Comparison of ENCODE assay signal across 1 cellular context in genomic region chr19:38596057-38596981, GRCh38.
A peak's percentile ranks its signal among the peaks of the same experiment; 100 is the strongest.
TF ChIP-seq lines count a peak whose summit lies in the region.

No MANE protein-coding gene starts in this region.

TF ChIP-seq in HepG2, 621 proteins besides CTCF, POLR2A, EP300 and RAD21 (continued from another document):
- peak; percentile 65 for TF ChIP-seq ZNF687 (CRISPR knock-in tag; IDR thresholded peaks at IDR 0.05)
- TF ChIP-seq LBX2 (CRISPR knock-in tag; IDR thresholded peaks at IDR 0.05; ENCODE audit: borderline replicate concordance): no peak
- no peak for TF ChIP-seq RXRB (CRISPR knock-in tag; IDR thresholded peaks at IDR 0.05; ENCODE audit: borderline replicate concordance)
- no peak for TF ChIP-seq BRCA1 (CRISPR knock-in tag; IDR thresholded peaks at IDR 0.05)
- no peak for TF ChIP-seq ZNF567 (CRISPR knock-in tag; IDR thresholded peaks at IDR 0.05; ENCODE audit: borderline replicate concordance)
- no peak for TF ChIP-seq IKZF4 (CRISPR knock-in tag; IDR thresholded peaks at IDR 0.05; ENCODE audit: borderline replicate concordance, low read depth, not compliant biosample characterization)
- no peak for TF ChIP-seq ZNF883 (CRISPR knock-in tag; IDR thresholded peaks at IDR 0.05; ENCODE audit: not compliant biosample characterization)
- TF ChIP-seq MIER2 (CRISPR knock-in tag; IDR thresholded peaks at IDR 0.05): no peak
